In genomic region chr15:48940508-48940907, GRCh38 we compare ENCODE assay signal across 1 cellular context.
TF ChIP-seq lines count a peak whose summit lies in the region.

No MANE protein-coding gene starts in this region.

TF ChIP-seq in K562, 482 proteins besides CTCF, POLR2A, EP300 and RAD21 (continued from another document):
- TF ChIP-seq MGA (IDR thresholded peaks at IDR 0.05) (peak; percentile 56), ATF3 (IDR thresholded peaks at IDR 0.05) (peak; percentile 79), ATF3 (CRISPR knock-in tag; conservative IDR thresholded peaks at IDR 0.05) (no peak), ZFP30 (CRISPR knock-in tag; IDR thresholded peaks at IDR 0.05; ENCODE audit: borderline replicate concordance) (no peak), ZBTB12 (CRISPR knock-in tag; IDR thresholded peaks at IDR 0.05) (peak; percentile 45; the same call in 1 of the 2 replicates), JUNB (CRISPR knock-in tag; conservative IDR thresholded peaks at IDR 0.05) (peak; percentile 68; the same call in 1 of the 2 replicates), ZBTB9 (CRISPR knock-in tag; IDR thresholded peaks at IDR 0.05) (no peak), NR4A1 (CRISPR knock-in tag; IDR thresholded peaks at IDR 0.05) (no peak), NR4A1 (tag; IDR thresholded peaks at IDR 0.05) (no peak), WHSC1 (IDR thresholded peaks at IDR 0.05; ENCODE audit: low read length) (no peak), MTA3 (IDR thresholded peaks at IDR 0.05; ENCODE audit: borderline replicate concordance) (no peak), MAFF (IDR thresholded peaks at IDR 0.05; ENCODE audit: low read length) (no peak), HMG20A (CRISPR knock-in tag; conservative IDR thresholded peaks at IDR 0.05) (no peak), CREM (IDR thresholded peaks at IDR 0.05; ENCODE audit: low read depth) (peak; percentile 86), PURB (CRISPR knock-in tag; IDR thresholded peaks at IDR 0.05; ENCODE audit: low read depth) (no peak), SMARCB1 (IDR thresholded peaks at IDR 0.05; ENCODE audit: insufficient read length, low read depth) (no peak), ZBTB11 (CRISPR knock-in tag; IDR thresholded peaks at IDR 0.05) (no peak), ZNF140 (CRISPR knock-in tag; IDR thresholded peaks at IDR 0.05) (no peak), NR2C1 (IDR thresholded peaks at IDR 0.05) (no peak), NR2C1 (tag; IDR thresholded peaks at IDR 0.05) (peak; percentile 48), THRAP3 (IDR thresholded peaks at IDR 0.05; ENCODE audit: borderline replicate concordance) (no peak), FOSL1 (tag; conservative IDR thresholded peaks at IDR 0.05) (peak; percentile 88), TCF15 (CRISPR knock-in tag; IDR thresholded peaks at IDR 0.05) (no peak), C11orf30 (IDR thresholded peaks at IDR 0.05; ENCODE audit: low read depth) (no peak), ZNF644 (tag; IDR thresholded peaks at IDR 0.05; ENCODE audit: low read depth) (no peak), NR2C2 (CRISPR knock-in tag; IDR thresholded peaks at IDR 0.05) (no peak), NR2C2 (tag; IDR thresholded peaks at IDR 0.05) (peak; percentile 18; the same call in 1 of the 2 replicates), SMAD4 (CRISPR knock-in tag; conservative IDR thresholded peaks at IDR 0.05) (no peak), NFYB (IDR thresholded peaks at IDR 0.05; ENCODE audit: extremely low read depth, insufficient read length) (no peak), PTRF (tag; IDR thresholded peaks at IDR 0.05) (no peak), JUN (IDR thresholded peaks at IDR 0.05; ENCODE audit: borderline replicate concordance, low read depth, low read length) (0 out of 2 replicates have a peak, but pooled peaks have one; percentile 39), JUN (CRISPR knock-in tag; IDR thresholded peaks at IDR 0.05; ENCODE audit: borderline replicate concordance) (no peak), ATF7 (IDR thresholded peaks at IDR 0.05) (peak; percentile 22; the same call in 1 of the 2 replicates), ZBED1 (IDR thresholded peaks at IDR 0.05) (no peak), HMBOX1 (IDR thresholded peaks at IDR 0.05) (no peak), BCL6 (CRISPR knock-in tag; IDR thresholded peaks at IDR 0.05) (no peak), FOXK1 (CRISPR knock-in tag; IDR thresholded peaks at IDR 0.05; ENCODE audit: borderline replicate concordance) (no peak)
